Comparison of ENCODE assay signal across 15 cellular contexts in genomic region chr4:6446538-6447451, GRCh38. TPM values are rescaled to one million over a fixed set of nuclear protein-coding genes. Genes with fewer than 3 reads are reported as not detected.
A peak's percentile ranks its signal among the peaks of the same experiment; 100 is the strongest.
DNase-seq lines count a peak whose midpoint lies in the region; ATAC-seq and TF ChIP-seq lines count a peak whose summit lies in the region.
"Had no signal": no experiment of that assay in that cellular context is flagged by ENCODE, and none has a peak within 500 bp of the region (broad histone marks: within the 10 kb centered on the region; RNA-seq: fewer than 3 reads in every experiment).

No MANE protein-coding gene starts in this region.

- no peak overlapping the region for H3K4me3 ChIP-seq in BE2C (ENCODE audit: low read depth, low read length)
- H3K4me3 ChIP-seq in neural cell (ENCODE audit: low read length), result peak overlapping the region; percentile 41
- H3K4me3 ChIP-seq: lower lobe of right lung had no signal

- H3K9ac ChIP-seq in neural cell (ENCODE audit: low read length), result peak overlapping the region; percentile 17

- H3K27me3 ChIP-seq in BE2C (no peaks in the 10 kb centered on the region), neural cell (ENCODE audit: insufficient read depth, low read depth, low read length) (no peaks in the 10 kb centered on the region)

- no peak overlapping the region for H3K4me3 Mint-ChIP-seq in activated T-helper 17 cell treated with anti-CD3 and anti-CD28 coated beads, Interleukin-2, amount 50 U/mL, for 72 hours
- H3K4me3 Mint-ChIP-seq: activated naive CD4-positive, alpha-beta T cell treated with anti-CD3 and anti-CD28 coated beads for 36 hours; central memory CD8-positive, alpha-beta T cell had no signal

- H3F3A ChIP-seq in neural cell (ENCODE audit: insufficient read depth, low read length, poor library complexity, severe bottlenecking), result no peaks in the 10 kb centered on the region

- H3K4me1 Mint-ChIP-seq in activated T-helper 17 cell treated with anti-CD3 and anti-CD28 coated beads, Interleukin-2, amount 50 U/mL, for 72 hours, result no peaks in the 10 kb centered on the region
- H3K4me1 Mint-ChIP-seq: central memory CD8-positive, alpha-beta T cell had no signal

- no peak for TF ChIP-seq RAD21 in neural cell (conservative IDR thresholded peaks at IDR 0.05)

- TF ChIP-seq EP300 in neural cell (conservative IDR thresholded peaks at IDR 0.05; ENCODE audit: poor library complexity, severe bottlenecking), result no peak

- H2AFZ ChIP-seq in neural cell (ENCODE audit: low read depth, low read length), result no peak overlapping the region

- H3K27ac ChIP-seq in neural cell (ENCODE audit: low read length), result peak overlapping the region; percentile 51
- H3K27ac ChIP-seq: epithelial cell of prostate, lower lobe of right lung, neutrophil had no signal

- H3K36me3 ChIP-seq in BE2C (no peaks in the 10 kb centered on the region), neural cell (ENCODE audit: insufficient read depth, low read length) (no peaks in the 10 kb centered on the region)
- H3K36me3 ChIP-seq: lower lobe of right lung, neutrophil had no signal

- no peaks in the 10 kb centered on the region for H4K20me1 ChIP-seq in neural cell (ENCODE audit: insufficient read depth)

- H3K9me2 ChIP-seq in neural cell (ENCODE audit: insufficient read depth, low read length), result no peaks in the 10 kb centered on the region

- no peaks in the 10 kb centered on the region for H3K36me3 Mint-ChIP-seq in activated T-helper 17 cell treated with anti-CD3 and anti-CD28 coated beads, Interleukin-2, amount 50 U/mL, for 72 hours (ENCODE audit: low read depth)

- ATAC-seq in esophagus mucosa, result peak; percentile 69
- no peak for ATAC-seq in GM19463 (IDR thresholded peaks at IDR 0.05; ENCODE audit: unreplicated experiment)
- ATAC-seq in activated T-helper 17 cell treated with anti-CD3 and anti-CD28 coated beads, Interleukin-2, amount 50 U/mL, for 72 hours (replicated peaks), result no peak
- ATAC-seq: lower lobe of right lung had no signal

- peaks cover 11% of the 10 kb centered on the region for H3K27me3 Mint-ChIP-seq in activated T-helper 17 cell treated with anti-CD3 and anti-CD28 coated beads, Interleukin-2, amount 50 U/mL, for 72 hours

- peaks cover 2% of the 10 kb centered on the region for H3K4me1 ChIP-seq in BE2C
- H3K4me1 ChIP-seq: lower lobe of right lung had no signal

- H3K9me3 Mint-ChIP-seq in activated T-helper 17 cell treated with anti-CD3 and anti-CD28 coated beads, Interleukin-2, amount 50 U/mL, for 72 hours, result no peaks in the 10 kb centered on the region
- H3K9me3 Mint-ChIP-seq: activated naive CD4-positive, alpha-beta T cell treated with anti-CD3 and anti-CD28 coated beads for 36 hours; central memory CD8-positive, alpha-beta T cell had no signal

- TF ChIP-seq CTCF in BE2C (IDR thresholded peaks at IDR 0.05; ENCODE audit: low read depth, low read length) (no peak), neural cell (IDR thresholded peaks at IDR 0.05; ENCODE audit: poor library complexity, severe bottlenecking) (no peak)

- H3K4me2 ChIP-seq in neural cell (ENCODE audit: low read length), result no peak overlapping the region

- no peaks in the 10 kb centered on the region for H3K9me3 ChIP-seq in BE2C
- H3K9me3 ChIP-seq in neural cell (ENCODE audit: low read length), result no peaks in the 10 kb centered on the region
- H3K9me3 ChIP-seq: lower lobe of right lung, neutrophil had no signal

- DNase-seq in BE2C, result peak; percentile 59
- peak; percentile 49 for DNase-seq in NCI-H446 treated with DMSO at 0.1 percent for 48 hours (lab: John Stamatoyannopoulos, UW)
- no peak for DNase-seq in NCI-H2171 (lab: John Stamatoyannopoulos, UW)
- DNase-seq in stimulated activated naive CD4-positive, alpha-beta T cell treated with Interleukin-2 at 50 U/mL for 16 hours (lab: John Stamatoyannopoulos, UW), result no peak
- DNase-seq: activated naive CD4-positive, alpha-beta T cell treated with anti-CD3 and anti-CD28 coated beads for 36 hours; DMS153; lower lobe of right lung had no signal

- no peaks in the 10 kb centered on the region for H3K79me2 ChIP-seq in neural cell (replicated peaks; ENCODE audit: insufficient read depth, low read length)

- no peak overlapping the region for H3K27ac Mint-ChIP-seq in activated T-helper 17 cell treated with anti-CD3 and anti-CD28 coated beads, Interleukin-2, amount 50 U/mL, for 72 hours
- H3K27ac Mint-ChIP-seq: activated naive CD4-positive, alpha-beta T cell treated with anti-CD3 and anti-CD28 coated beads for 36 hours had no signal

TF ChIP-seq in neural cell, 6 proteins besides CTCF, POLR2A, EP300 and RAD21:
- TF ChIP-seq SMC3 (conservative IDR thresholded peaks at IDR 0.05; ENCODE audit: poor library complexity), result no peak
- no peak for TF ChIP-seq REST (IDR thresholded peaks at IDR 0.05; ENCODE audit: borderline replicate concordance)
- TF ChIP-seq MXI1 (conservative IDR thresholded peaks at IDR 0.05; ENCODE audit: poor library complexity, severe bottlenecking), result no peak
- no peak for TF ChIP-seq TAF1 (IDR thresholded peaks at IDR 0.05; ENCODE audit: low read depth)
- no peak for TF ChIP-seq EZH2 (IDR thresholded peaks at IDR 0.05; ENCODE audit: borderline replicate concordance, insufficient read depth, low read length, poor library complexity, severe bottlenecking)
- TF ChIP-seq POLR2AphosphoS5 (IDR thresholded peaks at IDR 0.05), result no peak

RNA-seq across cellular contexts. Expression of gene PPP2R2C, which starts 25.6 kb away (rescaled TPM):
- polyA plus RNA-seq in BE2C (2012; ENCODE audit: insufficient read depth, insufficient read length, low read depth), result 0.57 TPM
- total RNA-seq in esophagus mucosa, result 65.7 TPM
- 34.4 and 41.2 TPM in 2 replicates for polyA plus RNA-seq in neural cell
- polyA minus RNA-seq in neural cell, result 73.6 and 75.0 TPM in 2 replicates
- total RNA-seq in activated T-helper 17 cell treated with anti-CD3 and anti-CD28 coated beads, Interleukin-2, amount 50 U/mL, for 72 hours, result not detected
- total RNA-seq: activated CD8-positive, alpha-beta memory T cell treated with anti-CD3 and anti-CD28 coated beads for 36 hours; activated naive CD4-positive, alpha-beta T cell treated with anti-CD3 and anti-CD28 coated beads for 36 hours; lower lobe of right lung had no signal

Comparison
In these comparisons a context has a peak if more than half of its experiments do, and no peak if none do; other contexts are left out.
1. DNase-seq: peak in BE2C (single experiment) and NCI-H446 treated with DMSO at 0.1 percent for 48 hours (single experiment); none in NCI-H2171 (single experiment) and stimulated activated naive CD4-positive, alpha-beta T cell treated with Interleukin-2 at 50 U/mL for 16 hours (single experiment).
2. RNA of gene PPP2R2C, which starts 25.6 kb away (total RNA-seq): 65.7 TPM in esophagus mucosa (single experiment); not detected in activated T-helper 17 cell treated with anti-CD3 and anti-CD28 coated beads, Interleukin-2, amount 50 U/mL, for 72 hours; every median in the first group is over 10 times any median in the second.